In genomic region chr10:51063659-51064535, GRCh38 we compare ENCODE assay signal across 8 cellular contexts.
DNase-seq lines count a peak whose midpoint lies in the region; ATAC-seq, FAIRE-seq and TF ChIP-seq lines count a peak whose summit lies in the region.

No MANE protein-coding gene starts in this region.

- TF ChIP-seq CTCF in D721Med (IDR thresholded peaks at IDR 0.05; ENCODE audit: insufficient read depth, missing control alignments) (peak; percentile 62), LNCAP (IDR thresholded peaks at IDR 0.05) (peak; percentile 77), choroid plexus epithelial cell (conservative IDR thresholded peaks at IDR 0.05; ENCODE audit: low read depth, low read length) (peak; percentile 65)

- no peak for DNase-seq in D721Med (ENCODE audit: insufficient read length, low spot score)
- DNase-seq in choroid plexus epithelial cell (ENCODE audit: low read depth) = peak; percentile 80
- peak; percentile 35 for DNase-seq in midbrain (lab: John Stamatoyannopoulos, UW)
- no peak for DNase-seq in activated CD4-positive, CD25-positive, alpha-beta regulatory T cell (lab: John Stamatoyannopoulos, UW)

- FAIRE-seq in D721Med (lab: Jason Lieb, UNC) = no peak

- ATAC-seq in HG03439 (IDR thresholded peaks at IDR 0.05; ENCODE audit: unreplicated experiment) = no peak
- no peak for ATAC-seq in HG02840 (IDR thresholded peaks at IDR 0.05; ENCODE audit: low FRiP score, unreplicated experiment)
- ATAC-seq in HG03520 (IDR thresholded peaks at IDR 0.05; ENCODE audit: unreplicated experiment) = no peak

- H3K4me3 ChIP-seq in choroid plexus epithelial cell (ENCODE audit: low read depth, low read length) = no peak overlapping the region

Comparison
In these comparisons a context has a peak if more than half of its experiments do, and no peak if none do; other contexts are left out.
1. DNase-seq: peak in choroid plexus epithelial cell (single experiment) and midbrain (single experiment); none in D721Med (single experiment) and activated CD4-positive, CD25-positive, alpha-beta regulatory T cell (0 of 4).
2. Peak in every context shown above with its lines, with median percentiles within 50 percentile points of each other: CTCF ChIP-seq.